In the genomic region with DNA sequence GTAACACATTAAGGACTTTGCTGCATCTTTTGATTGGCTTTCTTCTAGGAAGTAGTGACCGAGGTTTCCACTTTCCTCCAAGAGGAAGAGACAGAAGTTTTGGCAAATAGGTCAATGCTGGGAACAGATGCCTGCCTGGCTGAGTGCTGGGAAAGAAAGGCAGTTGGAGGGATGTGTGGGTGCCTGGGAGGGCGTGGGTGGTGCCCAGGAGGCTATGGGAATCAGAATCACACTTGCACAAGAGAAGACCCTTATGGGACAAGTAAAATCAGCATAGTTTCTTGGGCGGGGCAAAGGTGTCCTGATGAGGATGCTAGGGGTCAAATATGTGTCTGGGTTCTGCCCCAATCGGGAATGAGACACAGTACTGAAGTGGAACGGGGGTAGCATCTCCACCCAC, we compare ENCODE assay signal across 12 cellular contexts. TPM values are rescaled to one million over a fixed set of nuclear protein-coding genes. Genes with fewer than 3 reads are reported as not detected.
DNase-seq lines count a peak whose midpoint lies in the region; FAIRE-seq and TF ChIP-seq lines count a peak whose summit lies in the region.
"Had no signal": no experiment of that assay in that cellular context is flagged by ENCODE, and none has a peak within 500 bp of the region (broad histone marks: within the 10 kb centered on the region; RNA-seq: fewer than 3 reads in every experiment).

No MANE protein-coding gene starts in this region.

- no peaks in the 10 kb centered on the region for H3F3A ChIP-seq in MM.1S (ENCODE audit: insufficient read depth, low read length)

- H3K9me3 Mint-ChIP-seq in Calu3 (ENCODE audit: low read depth, unreplicated experiment) = no peaks in the 10 kb centered on the region
- no peaks in the 10 kb centered on the region for H3K9me3 Mint-ChIP-seq in dendritic cell treated with granulocyte-macrophage colony-stimulating factor and Interleukin-4, amounts not matched to agents 40 ng/mL and 50 ng/mL, for 4 days

- H3K27me3 Mint-ChIP-seq in Calu3 (ENCODE audit: unreplicated experiment) = no peaks in the 10 kb centered on the region
- no peaks in the 10 kb centered on the region for H3K27me3 Mint-ChIP-seq in dendritic cell treated with granulocyte-macrophage colony-stimulating factor and Interleukin-4, amounts not matched to agents 40 ng/mL and 50 ng/mL, for 4 days

- no peak overlapping the region for H2AFZ ChIP-seq in MM.1S (ENCODE audit: low read length)
- H2AFZ ChIP-seq in osteoblast (ENCODE audit: low read length) = no peak overlapping the region

- H4K20me1 ChIP-seq in MM.1S (ENCODE audit: insufficient read depth, low read length) = no peaks in the 10 kb centered on the region
- peaks cover 13% of the 10 kb centered on the region for H4K20me1 ChIP-seq in osteoblast (ENCODE audit: insufficient read depth, low read length)

- H3K4me2 ChIP-seq in MM.1S (ENCODE audit: low read depth, low read length) (peak overlapping the region; percentile 78; the same call in 1 of the 2 replicates), osteoblast (ENCODE audit: insufficient read depth, low read length) (peak overlapping the region; percentile 94)

- H3K4me1 Mint-ChIP-seq in Calu3 (ENCODE audit: low read depth, unreplicated experiment) = peaks cover 13% of the 10 kb centered on the region
- peaks cover 33% of the 10 kb centered on the region for H3K4me1 Mint-ChIP-seq in dendritic cell treated with granulocyte-macrophage colony-stimulating factor and Interleukin-4, amounts not matched to agents 40 ng/mL and 50 ng/mL, for 4 days (ENCODE audit: low read depth)

- DNase-seq in Calu3 (no peak), MM.1S (no peak), osteoblast (ENCODE audit: insufficient read length, low spot score, missing footprints) (no peak), NCI-H1048 (lab: John Stamatoyannopoulos, UW) (no peak), A172 (ENCODE audit: low spot score) (no peak), H54 (ENCODE audit: insufficient read length, low spot score) (no peak)
- DNase-seq in stimulated activated CD4-positive, alpha-beta T cell treated with anti-CD3 and anti-CD28 coated beads, Interleukin-4, amount 100 ng/mL, for 1 hour = no peak
- DNase-seq: activated CD4-positive, alpha-beta T cell treated with anti-CD3 and anti-CD28 coated beads for 4 hours; erythroblast; islet precursor cell; upper lobe of left lung had no signal

- no peaks in the 10 kb centered on the region for H3K9me2 ChIP-seq in MM.1S (replicated peaks; ENCODE audit: insufficient read depth, low read length)

- CTCF ChIA-PET in Calu3 (lab: Charles Lee) = no interaction called here

- BruUV-seq in Calu3 (replicated peaks; lab: Mats Ljungman, UMichigan) = no TSS peak

- H3K4me1 ChIP-seq in MM.1S (ENCODE audit: low read length) (no peaks in the 10 kb centered on the region), osteoblast (ENCODE audit: insufficient read depth, low read length) (peaks cover 24% of the 10 kb centered on the region)

- H3K4me3 ChIP-seq in MM.1S (ENCODE audit: low read length) = no peak overlapping the region
- peak overlapping the region; percentile 83 for H3K4me3 ChIP-seq in osteoblast (ENCODE audit: insufficient read depth, low read length)

- no peak overlapping the region for H3K9ac ChIP-seq in MM.1S (ENCODE audit: low read length)

- no peak for TF ChIP-seq POLR2A in H54 (IDR thresholded peaks at IDR 0.05; ENCODE audit: low read depth, low read length)

- peaks cover 40% of the 10 kb centered on the region for H3K36me3 Mint-ChIP-seq in Calu3 (ENCODE audit: insufficient read depth, unreplicated experiment)
- peaks cover 82% of the 10 kb centered on the region for H3K36me3 Mint-ChIP-seq in dendritic cell treated with granulocyte-macrophage colony-stimulating factor and Interleukin-4, amounts not matched to agents 40 ng/mL and 50 ng/mL, for 4 days (ENCODE audit: low read depth)

- no peaks in the 10 kb centered on the region for H3K79me2 ChIP-seq in MM.1S (ENCODE audit: low read length)
- peaks cover 10% of the 10 kb centered on the region for H3K79me2 ChIP-seq in osteoblast (ENCODE audit: insufficient read depth, low read length)

- H3K27me3 ChIP-seq in MM.1S (replicated peaks; ENCODE audit: insufficient read depth, low read length) (no peaks in the 10 kb centered on the region), osteoblast (ENCODE audit: insufficient read depth, low read length) (no peaks in the 10 kb centered on the region)
- H3K27me3 ChIP-seq: upper lobe of left lung had no signal

- intact Hi-C loops in Calu3 (cut with micrococcal nuclease; ENCODE audit: unreplicated experiment) = no loop called here
- intact Hi-C loops in dendritic cell treated with granulocyte-macrophage colony-stimulating factor and Interleukin-4, amounts not matched to agents 40 ng/mL and 50 ng/mL, for 4 days (cut with micrococcal nuclease) = loop anchor here (10.0 kb wide), 1 partner anchor 250 kb away; a partner anchor contains a TSS

- H3K27ac Mint-ChIP-seq in Calu3 (ENCODE audit: unreplicated experiment) = no peak overlapping the region
- H3K27ac Mint-ChIP-seq in dendritic cell treated with granulocyte-macrophage colony-stimulating factor and Interleukin-4, amounts not matched to agents 40 ng/mL and 50 ng/mL, for 4 days = peak overlapping the region; percentile 70

- H3K36me3 ChIP-seq in MM.1S (replicated peaks; ENCODE audit: insufficient read depth, low read length) (no peaks in the 10 kb centered on the region), osteoblast (ENCODE audit: insufficient read depth, low read length) (peaks cover 41% of the 10 kb centered on the region)

- H3K9me3 ChIP-seq in MM.1S (replicated peaks; ENCODE audit: insufficient read depth, low read length) (no peaks in the 10 kb centered on the region), osteoblast (ENCODE audit: low read depth, low read length) (no peaks in the 10 kb centered on the region)
- H3K9me3 ChIP-seq: upper lobe of left lung had no signal

- TF ChIP-seq CTCF in Calu3 (IDR thresholded peaks at IDR 0.05; ENCODE audit: unreplicated experiment) = no peak
- no peak for TF ChIP-seq CTCF in MM.1S (IDR thresholded peaks at IDR 0.05; ENCODE audit: low read length)
- TF ChIP-seq CTCF in osteoblast (IDR thresholded peaks at IDR 0.05; ENCODE audit: extremely low read depth, low read depth, low read length) = no peak

- FAIRE-seq in H54 (lab: Jason Lieb, UNC) = no peak

- H3K4me3 Mint-ChIP-seq in Calu3 (ENCODE audit: low read depth, unreplicated experiment) = peak overlapping the region; percentile 70
- peak overlapping the region; percentile 78 for H3K4me3 Mint-ChIP-seq in dendritic cell treated with granulocyte-macrophage colony-stimulating factor and Interleukin-4, amounts not matched to agents 40 ng/mL and 50 ng/mL, for 4 days

- no peak overlapping the region for H3K27ac ChIP-seq in MM.1S (ENCODE audit: low read length)
- peak overlapping the region; percentile 56 for H3K27ac ChIP-seq in osteoblast (ENCODE audit: low read depth, low read length)

RNA-seq across cellular contexts. Expression of a gene that starts 0.9 kb away (rescaled TPM):
- 16.1 and 21.2 TPM in 2 replicates for total RNA-seq in Calu3 (2022)
- total RNA-seq in osteoblast = 10.5 and 12.7 TPM in 2 replicates
- total RNA-seq in A172 (2014; rRNA removed; shearing (Covaris generic)) = 1.8 TPM in 1 of 2 replicates, not detected in the other

RNA-seq across cellular contexts. Expression of a gene that starts 14.5 kb away (rescaled TPM):
- total RNA-seq in Calu3 (2022) (31.6 and 33.5 TPM in 2 replicates), osteoblast (23.2 and 24.5 TPM in 2 replicates)
- 15.5 and 18.1 TPM in 2 replicates for total RNA-seq in A172 (2014; rRNA removed; shearing (Covaris generic))

RNA-seq across cellular contexts. Expression of a gene that starts 37.8 kb away (rescaled TPM):
- 268 and 290 TPM in 2 replicates for total RNA-seq in Calu3 (2022)
- 85.2 and 89.8 TPM in 2 replicates for total RNA-seq in osteoblast
- 105 and 120 TPM in 2 replicates for total RNA-seq in A172 (2014; rRNA removed; shearing (Covaris generic))
